In the genomic region with DNA sequence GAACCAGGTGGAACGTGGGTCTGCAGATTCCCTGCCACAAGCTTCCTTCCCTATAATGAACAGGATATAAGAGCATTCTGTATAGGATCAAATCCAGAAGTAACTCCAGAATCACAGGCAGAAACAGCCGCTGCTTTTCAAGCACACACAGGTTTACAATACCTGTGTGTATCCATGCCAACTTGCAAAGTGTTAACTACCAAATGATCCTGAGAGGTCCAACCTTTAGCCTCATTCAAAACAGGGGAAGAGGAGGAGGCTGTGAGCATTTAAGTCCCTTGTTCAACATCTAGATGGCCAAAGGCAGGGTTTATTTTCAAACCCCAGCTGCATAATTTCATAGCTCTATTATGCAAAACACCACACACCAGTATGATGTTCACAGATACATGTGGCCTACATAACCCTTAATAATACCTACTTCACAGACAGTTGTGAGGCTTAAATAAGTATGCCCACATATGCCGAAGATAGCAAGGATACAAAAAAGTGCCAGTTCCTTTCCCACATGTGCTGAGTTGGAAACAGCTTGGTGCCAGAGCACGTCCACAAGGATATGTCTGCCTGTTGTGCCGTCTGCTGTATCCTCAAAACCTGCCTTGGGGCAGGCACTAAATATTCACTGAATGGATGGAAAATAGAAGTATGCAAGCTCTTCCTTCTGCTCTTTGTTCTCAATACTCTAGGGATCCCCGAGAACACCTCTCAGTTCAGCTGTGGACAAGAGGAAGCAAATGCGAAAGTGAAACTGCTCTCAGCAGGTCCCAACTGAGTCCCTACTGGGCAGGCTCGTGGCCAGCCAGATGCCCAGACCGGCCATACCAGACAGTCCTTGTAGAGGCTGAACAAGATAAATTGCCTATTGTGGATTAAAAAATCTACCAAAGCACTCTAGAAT, we compare ENCODE assay signal across 8 cellular contexts.
A peak's percentile ranks its signal among the peaks of the same experiment; 100 is the strongest.
DNase-seq lines count a peak whose midpoint lies in the region; ATAC-seq and TF ChIP-seq lines count a peak whose summit lies in the region.

No MANE protein-coding gene starts in this region.

- peak overlapping the region; percentile 44 for H3K4me3 ChIP-seq in CD8-positive, alpha-beta T cell (ENCODE audit: low read depth, low read length)
- H3K4me3 ChIP-seq in HL-60 (replicated peaks; ENCODE audit: insufficient read depth, low read length) (peak overlapping the region; percentile 7), esophagus muscularis mucosa (peak overlapping the region; percentile 44 to 70 (median 58)), muscle layer of colon (ENCODE audit: low read depth in 1 of 2, low read length in 2 of 2) (peak overlapping the region; percentile 46 to 94), vagina (peak overlapping the region; percentile 45 to 55)

- peak overlapping the region; percentile 49 for H3K9ac ChIP-seq in muscle layer of colon (ENCODE audit: low read length)

- TF ChIP-seq EP300 in esophagus muscularis mucosa (IDR thresholded peaks at IDR 0.05) = no peak

- H3K4me1 Mint-ChIP-seq in CD8-positive, alpha-beta T cell (ENCODE audit: low read depth) = peaks cover 11% of the 10 kb centered on the region

- H3K27me3 ChIP-seq in CD8-positive, alpha-beta T cell (ENCODE audit: insufficient read depth, low read length) = no peaks in the 10 kb centered on the region
- H3K27me3 ChIP-seq in HL-60 (ENCODE audit: insufficient read depth, poor library complexity, severe bottlenecking) = no peaks in the 10 kb centered on the region
- H3K27me3 ChIP-seq in esophagus muscularis mucosa = no peaks in the 10 kb centered on the region
- no peaks in the 10 kb centered on the region for H3K27me3 ChIP-seq in muscle layer of colon (ENCODE audit: control insufficient read depth in 1 of 2, insufficient read depth in 2 of 2, low read length in 2 of 2)
- no peaks in the 10 kb centered on the region for H3K27me3 ChIP-seq in vagina

- H3K27ac Mint-ChIP-seq in CD8-positive, alpha-beta T cell = no peak overlapping the region

- no peaks in the 10 kb centered on the region for H3K36me3 Mint-ChIP-seq in CD8-positive, alpha-beta T cell

- H3K9me3 Mint-ChIP-seq in CD8-positive, alpha-beta T cell = peaks cover 2% of the 10 kb centered on the region

- CTCF ChIA-PET in CD8-positive, alpha-beta T cell (lab: Charles Lee) = no interaction called here

- peak overlapping the region; percentile 81 for H3K4me3 Mint-ChIP-seq in CD8-positive, alpha-beta T cell

- no peak for ATAC-seq in CD8-positive, alpha-beta T cell

- POLR2A ChIA-PET in CD8-positive, alpha-beta T cell (lab: Charles Lee) = no interaction called here

- H3K9me3 ChIP-seq in CD8-positive, alpha-beta T cell (ENCODE audit: low read length) = no peaks in the 10 kb centered on the region
- H3K9me3 ChIP-seq in esophagus muscularis mucosa (no peaks in the 10 kb centered on the region), muscle layer of colon (ENCODE audit: low read length) (no peaks in the 10 kb centered on the region), vagina (no peaks in the 10 kb centered on the region)

- TF ChIP-seq POLR2A in GM19193 (IDR thresholded peaks at IDR 0.05; ENCODE audit: extremely low read depth, insufficient read depth, insufficient read length) = peak; percentile 29
- TF ChIP-seq POLR2A in esophagus muscularis mucosa (IDR thresholded peaks at IDR 0.05; ENCODE audit: low read depth) = no peak
- TF ChIP-seq POLR2A in vagina (IDR thresholded peaks at IDR 0.05) = no peak

- H3K27ac ChIP-seq in CD8-positive, alpha-beta T cell (ENCODE audit: low read depth, low read length) = peak overlapping the region; percentile 1
- no peak overlapping the region for H3K27ac ChIP-seq in HL-60 (replicated peaks)
- peak overlapping the region; percentile 44 to 66 (median 56) for H3K27ac ChIP-seq in esophagus muscularis mucosa (replicated peaks in 1 of 4)
- peak overlapping the region; percentile 67 for H3K27ac ChIP-seq in muscle layer of colon (ENCODE audit: low read depth, low read length)
- peak overlapping the region; percentile 81 for H3K27ac ChIP-seq in vagina

- no peak for DNase-seq in CD8-positive, alpha-beta T cell
- DNase-seq in HL-60 (ENCODE audit: low read depth in 1 of 2, low spot score in 1 of 2) = peak in 1 of 2 experiments; percentile 31
- peak; percentile 4 for DNase-seq in T1000 (lab: John Stamatoyannopoulos, UW)
- DNase-seq in esophagus muscularis mucosa (ENCODE audit: extremely low spot score) = no peak
- no peak for DNase-seq in vagina (ENCODE audit: extremely low spot score in 2 of 2)
- no peak for DNase-seq in effector CD8-positive, alpha-beta T cell (lab: John Stamatoyannopoulos, UW)

- intact Hi-C loops in CD8-positive, alpha-beta T cell (cut with DNase I, micrococcal nuclease) = no loop called here
- intact Hi-C loops in esophagus muscularis mucosa (cut with DNase I) = no loop called here
- intact Hi-C loops in vagina (cut with DNase I) = no loop called here

- 21% methylated on average over 9 of the region's 9 CpGs for WGBS in esophagus muscularis mucosa

- no peaks in the 10 kb centered on the region for H3K27me3 Mint-ChIP-seq in CD8-positive, alpha-beta T cell (ENCODE audit: low read depth)

- no peak for TF ChIP-seq CTCF in CD8-positive, alpha-beta T cell (IDR thresholded peaks at IDR 0.05)
- TF ChIP-seq CTCF in HL-60 (IDR thresholded peaks at IDR 0.05; ENCODE audit: insufficient read depth, low read length) (no peak), esophagus muscularis mucosa (IDR thresholded peaks at IDR 0.05) (no peak), vagina (IDR thresholded peaks at IDR 0.05) (no peak)

- H3K36me3 ChIP-seq in CD8-positive, alpha-beta T cell (ENCODE audit: insufficient read depth, low read length) = no peaks in the 10 kb centered on the region
- H3K36me3 ChIP-seq in esophagus muscularis mucosa (no peaks in the 10 kb centered on the region), muscle layer of colon (ENCODE audit: insufficient read depth, low read length) (no peaks in the 10 kb centered on the region), vagina (no peaks in the 10 kb centered on the region)

- no peaks in the 10 kb centered on the region for H3K4me1 ChIP-seq in CD8-positive, alpha-beta T cell (ENCODE audit: insufficient read depth, low read length)
- peaks cover 29 to 48% (median 32%) of the 10 kb centered on the region in 4 donors for H3K4me1 ChIP-seq in esophagus muscularis mucosa
- H3K4me1 ChIP-seq in muscle layer of colon (ENCODE audit: insufficient read depth, low read length) = peaks cover 37% of the 10 kb centered on the region
- H3K4me1 ChIP-seq in vagina = peaks cover 50% of the 10 kb centered on the region

Comparison
In these comparisons a context has a peak if more than half of its experiments do, and no peak if none do; other contexts are left out.
1. H3K4me3 ChIP-seq: peak in every context shown above with its lines; median percentile 70 in muscle layer of colon; 58 in esophagus muscularis mucosa; 50 in vagina; 44 in CD8-positive, alpha-beta T cell; 7 in HL-60.